Comparison of ENCODE assay signal across 13 cellular contexts in genomic region chr22:39332441-39333064, GRCh38. TPM values are rescaled to one million over a fixed set of nuclear protein-coding genes. Genes with fewer than 3 reads are reported as not detected.
A peak's percentile ranks its signal among the peaks of the same experiment; 100 is the strongest.
DNase-seq lines count a peak whose midpoint lies in the region; ATAC-seq and TF ChIP-seq lines count a peak whose summit lies in the region.
"Had no signal": no experiment of that assay in that cellular context is flagged by ENCODE, and none has a peak within 500 bp of the region (broad histone marks: within the 10 kb centered on the region; RNA-seq: fewer than 3 reads in every experiment).

No MANE protein-coding gene starts in this region.

- H3K9me3 Mint-ChIP-seq in activated naive CD4-positive, alpha-beta T cell treated with anti-CD3 and anti-CD28 coated beads for 36 hours = no peaks in the 10 kb centered on the region
- H3K9me3 Mint-ChIP-seq: IgD-negative memory B cell had no signal

- H3K4me1 ChIP-seq in right lobe of liver (peaks cover 0 to 8% (median 4%) of the 10 kb centered on the region in 4 donors), testis (peaks cover 28% of the 10 kb centered on the region)
- H3K4me1 ChIP-seq: SJSA1, transverse colon had no signal

- H3K27ac Mint-ChIP-seq in activated naive CD4-positive, alpha-beta T cell treated with anti-CD3 and anti-CD28 coated beads for 36 hours = peak overlapping the region; percentile 13

- H3K27ac ChIP-seq in caudate nucleus (ENCODE audit: low read depth, low read length) (peak overlapping the region; percentile 2), right lobe of liver (peak overlapping the region in 1 of 3 donors; percentile 3), testis (peak overlapping the region; percentile 64 to 78)
- H3K27ac ChIP-seq: SJSA1 had no signal

- H3K4me1 Mint-ChIP-seq in activated naive CD4-positive, alpha-beta T cell treated with anti-CD3 and anti-CD28 coated beads for 36 hours (ENCODE audit: low read depth) = peaks cover 19% of the 10 kb centered on the region

- H3K4me3 ChIP-seq in right lobe of liver (no peak overlapping the region), testis (no peak overlapping the region)
- H3K4me3 ChIP-seq: SJSA1, transverse colon had no signal

- H3K36me3 Mint-ChIP-seq in activated naive CD4-positive, alpha-beta T cell treated with anti-CD3 and anti-CD28 coated beads for 36 hours (ENCODE audit: low read depth) = no peaks in the 10 kb centered on the region
- H3K36me3 Mint-ChIP-seq: IgD-negative memory B cell had no signal

- TF ChIP-seq CTCF in right lobe of liver (IDR thresholded peaks at IDR 0.05) = no peak
- no peak for TF ChIP-seq CTCF in testis (IDR thresholded peaks at IDR 0.05)

- no peaks in the 10 kb centered on the region for H3K9me3 ChIP-seq in right lobe of liver
- H3K9me3 ChIP-seq in testis = no peaks in the 10 kb centered on the region
- H3K9me3 ChIP-seq: SJSA1, transverse colon had no signal

- DNase-seq in activated naive CD4-positive, alpha-beta T cell treated with anti-CD3 and anti-CD28 coated beads for 36 hours = no peak
- no peak for DNase-seq in activated naive CD4-positive, alpha-beta T cell (lab: John Stamatoyannopoulos, UW)
- DNase-seq in caudate nucleus (lab: John Stamatoyannopoulos, UW) (no peak), right lobe of liver (no peak), testis (peak; percentile 56), NCI-H2029 treated with DMSO at 0.1 percent for 48 hours (lab: John Stamatoyannopoulos, UW) (no peak)
- no peak for DNase-seq in activated CD8-positive, alpha-beta memory T cell treated with anti-CD3 and anti-CD28 coated beads, Interleukin-2, amount 50 U/mL, for 4 hours
- DNase-seq: AML-193; stimulated activated CD4-positive, alpha-beta T cell treated with anti-CD3 and anti-CD28 coated beads, Interleukin-2, amount 100 ng/mL, for 48 hours; transverse colon had no signal

- no peak overlapping the region for H3K4me3 Mint-ChIP-seq in activated naive CD4-positive, alpha-beta T cell treated with anti-CD3 and anti-CD28 coated beads for 36 hours
- H3K4me3 Mint-ChIP-seq: IgD-negative memory B cell had no signal

- TF ChIP-seq POLR2A in right lobe of liver (IDR thresholded peaks at IDR 0.05) = no peak
- no peak for TF ChIP-seq POLR2A in testis (IDR thresholded peaks at IDR 0.05)

- no peaks in the 10 kb centered on the region for H3K27me3 ChIP-seq in right lobe of liver
- H3K27me3 ChIP-seq in testis = no peaks in the 10 kb centered on the region
- H3K27me3 ChIP-seq: SJSA1, transverse colon had no signal

- CTCF ChIA-PET in activated naive CD4-positive, alpha-beta T cell treated with anti-CD3 and anti-CD28 coated beads for 36 hours (lab: Charles Lee) = interaction anchor here (0.7 to 4.1 kb wide), 10 partner anchors 8 to 196 kb away, joined by 3 to 24 read pairs (median 6); partner anchors contain the start of gene RPL3

- peak; percentile 83 to 91 (median 86) for ATAC-seq in right lobe of liver
- no peak for ATAC-seq in GM18858 (IDR thresholded peaks at IDR 0.05; ENCODE audit: unreplicated experiment)

- H3K36me3 ChIP-seq in right lobe of liver (no peaks in the 10 kb centered on the region), testis (ENCODE audit: low read depth, missing control alignments) (no peaks in the 10 kb centered on the region)
- H3K36me3 ChIP-seq: SJSA1, transverse colon had no signal

- no peaks in the 10 kb centered on the region for H3K27me3 Mint-ChIP-seq in activated naive CD4-positive, alpha-beta T cell treated with anti-CD3 and anti-CD28 coated beads for 36 hours (ENCODE audit: low read depth)

- 10% methylated on average over 2 of the region's 5 CpGs for WGBS in right lobe of liver (ENCODE audit: insufficient coverage, low coverage, low lambda C conversion rate, missing lambda C conversion rate)
- WGBS in testis, 2 donors = 50 to 51% methylated on average over 5 of the region's 5 CpGs

- intact Hi-C loops in activated naive CD4-positive, alpha-beta T cell treated with anti-CD3 and anti-CD28 coated beads for 36 hours (cut with micrococcal nuclease) = no loop called here
- intact Hi-C loops in right lobe of liver (cut with DNase I) (no loop called here), testis (cut with DNase I; ENCODE audit: low total_unique reads) (no loop called here)

RNA-seq across cellular contexts. Expression of gene RPL3, which starts 13.1 kb away (rescaled TPM):
- total RNA-seq in activated naive CD4-positive, alpha-beta T cell treated with anti-CD3 and anti-CD28 coated beads for 36 hours = 1,000 to 10,000 TPM; 3,434 to 3,511 TPM
- total RNA-seq in right lobe of liver (100 to 1,000 TPM; 648 to 905 (median 743) TPM), testis (1,000 to 10,000 TPM; 1,087 to 2,075 TPM)
- polyA plus RNA-seq in testis (ENCODE audit: insufficient read depth, low read depth, low replicate concordance) = 2,042 TPM

RNA-seq across cellular contexts. Expression of gene SYNGR1, which starts 17.2 kb away (rescaled TPM):
- under 1 TPM; 0.27 to 0.29 TPM for total RNA-seq in activated naive CD4-positive, alpha-beta T cell treated with anti-CD3 and anti-CD28 coated beads for 36 hours
- total RNA-seq in right lobe of liver (1 to 10 TPM in 5 of 6 experiments, under 1 TPM in 1; 0.74 to 3.2 (median 2.2) TPM), testis (10 to 100 TPM; 20.4 to 32.5 TPM)
- 46.8 TPM for polyA plus RNA-seq in testis (ENCODE audit: insufficient read depth, low read depth, low replicate concordance)

Comparison
In these comparisons a context has a peak if more than half of its experiments do, and no peak if none do; other contexts are left out.
1. RNA of gene SYNGR1, which starts 17.2 kb away (total RNA-seq): 20.4 to 32.5 TPM in testis; 0.74 to 3.2 TPM in right lobe of liver and 0.27 to 0.29 TPM in activated naive CD4-positive, alpha-beta T cell treated with anti-CD3 and anti-CD28 coated beads for 36 hours; every median in the first group is over 4 times any median in the second.